Comparison of ENCODE assay signal across 8 cellular contexts in genomic region chr6:44256291-44257006, GRCh38. TPM values are rescaled to one million over a fixed set of nuclear protein-coding genes. Genes with fewer than 3 reads are reported as not detected.
DNase-seq lines count a peak whose midpoint lies in the region; ATAC-seq and TF ChIP-seq lines count a peak whose summit lies in the region.

No MANE protein-coding gene starts in this region.

- H3K9me3 ChIP-seq in left ventricle myocardium inferior (replicated peaks), result no peaks in the 10 kb centered on the region
- no peaks in the 10 kb centered on the region for H3K9me3 ChIP-seq in esophagus squamous epithelium
- no peaks in the 10 kb centered on the region for H3K9me3 ChIP-seq in trophoblast cell (ENCODE audit: insufficient read depth, low read depth, low read length)

- H3K9ac ChIP-seq in trophoblast cell (ENCODE audit: low read length), result peak overlapping the region; percentile 89

- H4K91ac ChIP-seq in trophoblast cell (ENCODE audit: low read depth, low read length), result peak overlapping the region; percentile 95

- intact Hi-C loops in left ventricle myocardium inferior (cut with micrococcal nuclease) (no loop called here), cardiac septum (cut with DNase I) (loop anchor here (2.0 kb wide), 1 partner anchor 84 kb away; no protein-coding TSS in a partner anchor), esophagus squamous epithelium (cut with DNase I) (loop anchor here (5.0 to 10.0 kb wide), 2 partner anchors 84 to 162 kb away; no protein-coding TSS in a partner anchor)

- H3K4me1 ChIP-seq in left ventricle myocardium inferior (peaks cover 63% of the 10 kb centered on the region), esophagus squamous epithelium (peaks cover 14 to 63% (median 14%) of the 10 kb centered on the region in 3 donors), trophoblast cell (ENCODE audit: control insufficient read depth in 1 of 2, insufficient read depth in 2 of 2, low read length in 2 of 2) (peaks cover 9% of the 10 kb centered on the region in 2 experiments)

- WGBS in esophagus squamous epithelium, 2 donors, result 8 to 13% methylated on average over 6 to 10 of the region's 25 CpGs
- WGBS in trophoblast cell (ENCODE audit: extremely low coverage, insufficient coverage, insufficient read length), result no CpG with 5 or more reads among the region's 25 CpGs

- H2AFZ ChIP-seq in trophoblast cell (ENCODE audit: insufficient read depth, low read length, poor library complexity), result peak overlapping the region; percentile 12

- H2AK5ac ChIP-seq in trophoblast cell (ENCODE audit: low read length), result peak overlapping the region; percentile 84

- H3K18ac ChIP-seq in trophoblast cell (ENCODE audit: low read length), result peak overlapping the region; percentile 95

- H4K8ac ChIP-seq in trophoblast cell (ENCODE audit: low read depth, low read length), result peak overlapping the region; percentile 75

- no peak overlapping the region for H3K23ac ChIP-seq in trophoblast cell (ENCODE audit: low read length)

- peak overlapping the region; percentile 84 for H4K12ac ChIP-seq in trophoblast cell (ENCODE audit: low read depth, low read length)

- H3K79me2 ChIP-seq in trophoblast cell (ENCODE audit: control insufficient read depth, insufficient read depth, low read length, poor library complexity), result peaks cover 8% of the 10 kb centered on the region

- peak overlapping the region; percentile 72 for H2BK120ac ChIP-seq in trophoblast cell (ENCODE audit: insufficient read depth, low read length, poor library complexity)

- no peak overlapping the region for H2BK12ac ChIP-seq in trophoblast cell (ENCODE audit: low read length)

- TF ChIP-seq CTCF in left ventricle myocardium inferior (IDR thresholded peaks at IDR 0.05; ENCODE audit: borderline replicate concordance) (no peak), WI38 (IDR thresholded peaks at IDR 0.05; ENCODE audit: low read depth, low read length) (no peak), esophagus squamous epithelium (IDR thresholded peaks at IDR 0.05) (no peak)

- ATAC-seq in HG03342 (IDR thresholded peaks at IDR 0.05; ENCODE audit: unreplicated experiment), result no peak

- H3K4ac ChIP-seq in trophoblast cell (ENCODE audit: low read depth, low read length), result peak overlapping the region; percentile 63

- peaks cover 9% of the 10 kb centered on the region for H3K79me1 ChIP-seq in trophoblast cell (ENCODE audit: low read length)

- H3K4me3 ChIP-seq in left ventricle myocardium inferior, result peak overlapping the region; percentile 99
- peak overlapping the region; percentile 95 for H3K4me3 ChIP-seq in WI38 (ENCODE audit: low read depth, low read length)
- peak overlapping the region; percentile 70 to 98 (median 90) for H3K4me3 ChIP-seq in esophagus squamous epithelium
- H3K4me3 ChIP-seq in trophoblast cell (ENCODE audit: low read depth, low read length), result peak overlapping the region; percentile 93

- peak overlapping the region; percentile 96 for H3K27ac ChIP-seq in left ventricle myocardium inferior (replicated peaks)
- H3K27ac ChIP-seq in esophagus squamous epithelium, result peak overlapping the region; percentile 84 to 94 (median 90)
- H3K27ac ChIP-seq in trophoblast cell (ENCODE audit: low read depth, low read length), result peak overlapping the region; percentile 84

- H3K4me2 ChIP-seq in trophoblast cell (ENCODE audit: low read length), result peak overlapping the region; percentile 95

- peak overlapping the region; percentile 83 for H2BK5ac ChIP-seq in trophoblast cell (ENCODE audit: low read depth, low read length, poor library complexity)

- TF ChIP-seq POLR2A in esophagus squamous epithelium (IDR thresholded peaks at IDR 0.05), result no peak

- DNase-seq in left ventricle myocardium inferior, result no peak
- no peak for DNase-seq in cardiac septum (ENCODE audit: low spot score)
- DNase-seq in esophagus squamous epithelium (lab: John Stamatoyannopoulos, UW), result no peak
- peak; percentile 47 to 60 for DNase-seq in trophoblast cell
- no peak for DNase-seq in foreskin melanocyte
- no peak for DNase-seq in NCI-H187 (lab: John Stamatoyannopoulos, UW)

- H3K14ac ChIP-seq in trophoblast cell (ENCODE audit: low read length), result peak overlapping the region; percentile 91

- H3K36me3 ChIP-seq in left ventricle myocardium inferior, result peaks cover 55% of the 10 kb centered on the region
- peaks cover 26 to 73% (median 42%) of the 10 kb centered on the region in 3 donors for H3K36me3 ChIP-seq in esophagus squamous epithelium
- peaks cover 51 to 60% of the 10 kb centered on the region in 2 experiments for H3K36me3 ChIP-seq in trophoblast cell (ENCODE audit: control insufficient read depth in 1 of 2, insufficient read depth in 2 of 2, low read length in 2 of 2)

- H3K27me3 ChIP-seq in left ventricle myocardium inferior (ENCODE audit: low read depth) (no peaks in the 10 kb centered on the region), esophagus squamous epithelium (no peaks in the 10 kb centered on the region), trophoblast cell (ENCODE audit: insufficient read depth, low read length) (no peaks in the 10 kb centered on the region)

RNA-seq across cellular contexts. Expression of gene SLC35B2, which starts 0.9 kb away (rescaled TPM):
- total RNA-seq in left ventricle myocardium inferior, result 20.2 TPM
- total RNA-seq in cardiac septum, result 23.2 TPM
- 10 to 100 TPM in 3 of 4 donors, 1 to 10 TPM in 1; 9.7 to 34.4 (median 21.2) TPM for total RNA-seq in esophagus squamous epithelium
- 48.9 and 52.5 TPM in 2 replicates for polyA plus RNA-seq in trophoblast cell (2013)

RNA-seq across cellular contexts. Expression of gene NFKBIE, which starts 8.9 kb away (rescaled TPM):
- total RNA-seq in left ventricle myocardium inferior, result 2.1 TPM
- total RNA-seq in cardiac septum, result 4.7 TPM
- 10 to 100 TPM in 3 of 4 donors, 1 to 10 TPM in 1; 8.6 to 11.2 (median 10.2) TPM for total RNA-seq in esophagus squamous epithelium
- polyA plus RNA-seq in trophoblast cell (2013), result 8.6 and 10.1 TPM in 2 replicates

RNA-seq across cellular contexts. Expression of gene HSP90AB1, which starts 9.5 kb away (rescaled TPM):
- total RNA-seq in left ventricle myocardium inferior (786 TPM), cardiac septum (873 TPM), esophagus squamous epithelium (100 to 1,000 TPM; 433 to 696 (median 601) TPM)
- polyA plus RNA-seq in trophoblast cell (2013), result 916 and 940 TPM in 2 replicates

RNA-seq across cellular contexts. Expression of gene TMEM151B, which starts 13.8 kb away (rescaled TPM):
- total RNA-seq in left ventricle myocardium inferior, result not detected
- 0.08 TPM for total RNA-seq in cardiac septum
- not detected for total RNA-seq in esophagus squamous epithelium
- 0.01 TPM in 2 replicates for polyA plus RNA-seq in trophoblast cell (2013)

RNA-seq across cellular contexts. Expression of gene SLC29A1, which starts 33.1 kb away (rescaled TPM):
- total RNA-seq in left ventricle myocardium inferior (154 TPM), cardiac septum (105 TPM), esophagus squamous epithelium (10 to 100 TPM; 12.7 to 24.8 (median 22.3) TPM)
- polyA plus RNA-seq in trophoblast cell (2013), result 99.2 and 101 TPM in 2 replicates

Comparison
In these comparisons a context has a peak if more than half of its experiments do, and no peak if none do; other contexts are left out.
1. DNase-seq: peak in trophoblast cell (2 of 2); none in left ventricle myocardium inferior (single experiment), cardiac septum (single experiment), esophagus squamous epithelium (single experiment), foreskin melanocyte (single experiment) and NCI-H187 (0 of 2).
2. Peak in every context shown above with its lines, with median percentiles within 50 percentile points of each other: H3K27ac ChIP-seq and H3K4me3 ChIP-seq.